In the genomic region with DNA sequence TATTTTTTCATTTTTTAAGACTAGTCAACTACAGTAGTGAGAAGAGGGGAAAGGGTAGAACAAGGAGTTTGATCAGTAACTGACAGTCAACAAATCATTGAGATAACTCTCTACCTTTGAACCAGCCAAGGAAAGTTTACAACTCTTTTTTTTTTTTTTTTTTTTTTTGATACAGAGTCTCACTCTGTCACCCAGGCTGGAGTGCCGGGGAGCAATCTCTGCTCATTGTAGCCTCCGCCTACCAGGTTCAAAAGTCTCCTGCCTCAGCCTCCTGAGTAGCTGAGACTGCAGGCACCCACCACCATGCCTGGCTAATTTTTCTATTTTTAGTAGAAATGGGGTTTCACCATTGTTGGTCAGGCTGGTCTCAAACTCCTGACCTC, we compare ENCODE assay signal across 24 cellular contexts. TPM values are rescaled to one million over a fixed set of nuclear protein-coding genes. Genes with fewer than 3 reads are reported as not detected.
DNase-seq lines count a peak whose midpoint lies in the region; ATAC-seq, FAIRE-seq and TF ChIP-seq lines count a peak whose summit lies in the region.
"Had no signal": no experiment of that assay in that cellular context is flagged by ENCODE, and none has a peak within 500 bp of the region (broad histone marks: within the 10 kb centered on the region; RNA-seq: fewer than 3 reads in every experiment).

No MANE protein-coding gene starts in this region.

- BruUV-seq in Panc1 (replicated peaks; lab: Mats Ljungman, UMichigan) (no TSS peak), HepG2 (replicated peaks; lab: Mats Ljungman, UMichigan) (no TSS peak)

- TF ChIP-seq POLR2A in HepG2 (IDR thresholded peaks at IDR 0.05; ENCODE audit: insufficient read depth in 1 of 2, low read depth in 2 of 2, low read length in 2 of 2): no peak
- TF ChIP-seq POLR2A in transverse colon (IDR thresholded peaks at IDR 0.05): no peak

- no peak overlapping the region for H2AFZ ChIP-seq in HepG2 (ENCODE audit: low read length)

- H3K4me3 ChIP-seq in Panc1 (ENCODE audit: low read depth in 2 of 2, low read length in 2 of 2): no peak overlapping the region
- no peak overlapping the region for H3K4me3 ChIP-seq in colonic mucosa
- H3K4me3 ChIP-seq in HepG2 (replicated peaks in 1 of 3; ENCODE audit: insufficient read depth in 1 of 3, low read depth in 2 of 3, low read length in 3 of 3): peak overlapping the region in 1 of 3 experiments; percentile 36; a peak in 1 of 6 replicates
- no peak overlapping the region for H3K4me3 ChIP-seq in transverse colon
- H3K4me3 ChIP-seq: BLaER1 treated with 17β-estradiol and CSF1 and Interleukin-3, amounts not matched to agents 10 nM and 100 nM; Peyer's patch; SJCRH30 had no signal

- peak overlapping the region; percentile 79 for H3K4me2 ChIP-seq in HepG2 (ENCODE audit: low read depth, low read length)

- no peaks in the 10 kb centered on the region for H3K36me3 ChIP-seq in Panc1 (ENCODE audit: control insufficient read depth, insufficient read depth, low read length)
- no peaks in the 10 kb centered on the region for H3K36me3 ChIP-seq in colonic mucosa
- H3K36me3 ChIP-seq in HepG2 (replicated peaks in 1 of 2; ENCODE audit: control insufficient read depth in 1 of 2, insufficient read depth in 2 of 2, low read length in 2 of 2): no peaks in the 10 kb centered on the region
- H3K36me3 ChIP-seq in transverse colon: no peaks in the 10 kb centered on the region
- H3K36me3 ChIP-seq: BLaER1 treated with 17β-estradiol and CSF1 and Interleukin-3, amounts not matched to agents 10 nM and 100 nM; Peyer's patch; SJCRH30 had no signal

- CTCF ChIA-PET in Panc1 (lab: Charles Lee) (no interaction called here), HepG2 (lab: Yijun Ruan, JAX; ENCODE audit: low intra/inter-chr PET ratio, low total read pairs) (no interaction called here)

- no peak for TF ChIP-seq CTCF in Panc1 (IDR thresholded peaks at IDR 0.05)
- no peak for TF ChIP-seq CTCF in colonic mucosa (IDR thresholded peaks at IDR 0.05)
- no peak for TF ChIP-seq CTCF in HepG2 (CRISPR knock-in tag; IDR thresholded peaks at IDR 0.05)
- TF ChIP-seq CTCF in transverse colon (IDR thresholded peaks at IDR 0.05): no peak

- TF ChIP-seq EP300 in HepG2 (IDR thresholded peaks at IDR 0.05; ENCODE audit: low read depth in 2 of 2, low read length in 2 of 2): peak in 1 of 2 experiments; percentile 73; a peak in 2 of 4 replicates
- TF ChIP-seq EP300 in HepG2 (CRISPR knock-in tag; IDR thresholded peaks at IDR 0.05; ENCODE audit: borderline replicate concordance): no peak
- TF ChIP-seq EP300 in transverse colon (IDR thresholded peaks at IDR 0.05; ENCODE audit: low read depth): no peak

- H3K9ac ChIP-seq in colonic mucosa (ENCODE audit: low read depth in 2 of 2, low read length in 2 of 2): peak overlapping the region in 1 of 2 donors; percentile 29
- H3K9ac ChIP-seq in HepG2 (ENCODE audit: insufficient read depth, low read depth, low read length): no peak overlapping the region
- H3K9ac ChIP-seq: BLaER1 treated with 17β-estradiol and CSF1 and Interleukin-3, amounts not matched to agents 10 nM and 100 nM had no signal

- in situ Hi-C loops in Panc1 (cut with HindIII; ENCODE audit: low pct_unique_long_range_greater_than_20kb, low sequenced_read_pairs): no loop called here
- in situ Hi-C loops in HepG2 (cut with HindIII; ENCODE audit: extremely low pct_ligation_motif_present, low pct_unique_long_range_greater_than_20kb): loop anchor here (10.0 kb wide), 1 partner anchor 75 kb away; no protein-coding TSS in a partner anchor
- in situ Hi-C loops in transverse colon (cut with MboI; ENCODE audit: low pct_ligation_motif_present in 1 of 4, low pct_unique_long_range_greater_than_20kb in 1 of 4, low sequenced_read_pairs in 3 of 4): loop anchor here in 2 of 4 donors (10.0 kb wide), 2 partner anchors 55 to 75 kb away; partner anchors contain the start of gene ERGIC1 (in 1 of the 2)

- H3K27ac ChIP-seq in Panc1 (ENCODE audit: low read length) (peak overlapping the region; percentile 96), colonic mucosa (peak overlapping the region; percentile 100), HepG2 (ENCODE audit: extremely low read length, insufficient read depth, low read length) (peak overlapping the region; percentile 88), transverse colon (peak overlapping the region; percentile 99 to 100 (median 100))
- H3K27ac ChIP-seq: SJCRH30 had no signal

- peaks cover 70% of the 10 kb centered on the region for H3K4me1 ChIP-seq in Panc1 (ENCODE audit: control insufficient read depth, insufficient read depth, low read length)
- peaks cover 19% of the 10 kb centered on the region for H3K4me1 ChIP-seq in colonic mucosa
- H3K4me1 ChIP-seq in HepG2 (ENCODE audit: insufficient read depth, low read length): peaks cover 85% of the 10 kb centered on the region
- peaks cover 17 to 75% (median 48%) of the 10 kb centered on the region in 4 donors for H3K4me1 ChIP-seq in transverse colon

- WGBS in HepG2 (ENCODE audit: low lambda C conversion rate): 5% methylated on average over 2 of the region's 2 CpGs
- WGBS in transverse colon (ENCODE audit: low coverage in 1 of 2), 2 donors: 62% methylated on average over 2 of the region's 2 CpGs; no CpG with 5 or more reads in 1 of the 2 donors

- FAIRE-seq in HepG2 (lab: Jason Lieb, UNC): no peak
- FAIRE-seq: GM12891, H1, HTR-8/SVneo had no signal

- H3K27me3 ChIP-seq in Panc1 (ENCODE audit: control insufficient read depth, insufficient read depth, low read length) (no peaks in the 10 kb centered on the region), colonic mucosa (no peaks in the 10 kb centered on the region), HepG2 (ENCODE audit: control insufficient read depth in 1 of 2, insufficient read depth in 2 of 2, low read length in 2 of 2) (no peaks in the 10 kb centered on the region), transverse colon (no peaks in the 10 kb centered on the region)
- H3K27me3 ChIP-seq: BLaER1 treated with 17β-estradiol and CSF1 and Interleukin-3, amounts not matched to agents 10 nM and 100 nM; Peyer's patch; SJCRH30 had no signal

- intact Hi-C loops in Panc1 (cut with micrococcal nuclease; ENCODE audit: unreplicated experiment): loop anchor here (5.0 to 10.0 kb wide), 2 partner anchors 77 to 125 kb away; no protein-coding TSS in a partner anchor
- intact Hi-C loops in colonic mucosa (cut with DNase I): no loop called here
- intact Hi-C loops in HepG2 (cut with micrococcal nuclease; ENCODE audit: unreplicated experiment): no loop called here
- intact Hi-C loops in transverse colon (cut with DNase I; ENCODE audit: low total_unique reads): loop anchor here (10.0 kb wide), 1 partner anchor 55 kb away; the partner anchor contains the start of gene ERGIC1

- H4K20me1 ChIP-seq in HepG2 (ENCODE audit: insufficient read depth, low read length): no peaks in the 10 kb centered on the region
- H4K20me1 ChIP-seq: BLaER1 treated with 17β-estradiol and CSF1 and Interleukin-3, amounts not matched to agents 10 nM and 100 nM had no signal

- DNase-seq in Panc1 (ENCODE audit: low read depth, low spot score) (no peak), colonic mucosa (peak; percentile 65), HepG2 (ENCODE audit: low spot score) (peak; percentile 66), transverse colon (peak; percentile 65), HT-29 (ENCODE audit: low spot score) (no peak)
- no peak for DNase-seq in activated T-cell treated with anti-CD3 and anti-CD28 coated beads, Interleukin-2, amount 50 U/mL, for 48 hours
- DNase-seq: ACHN; Calu3; CD8-positive, alpha-beta T cell; DMS153; MV-4-11; NCI-H1105 treated with DMSO at 0.1 percent for 48 hours; NCI-H2029 treated with DMSO at 0.1 percent for 48 hours; NCI-H226; NCI-H510A treated with DMSO at 0.1 percent for 48 hours; NCI-H774; SJCRH30 had no signal

- H3K9me3 ChIP-seq in Panc1 (ENCODE audit: control insufficient read depth, insufficient read depth, low read depth, low read length) (no peaks in the 10 kb centered on the region), colonic mucosa (no peaks in the 10 kb centered on the region), HepG2 (ENCODE audit: low read length) (no peaks in the 10 kb centered on the region), transverse colon (no peaks in the 10 kb centered on the region)
- H3K9me3 ChIP-seq: BLaER1 treated with 17β-estradiol and CSF1 and Interleukin-3, amounts not matched to agents 10 nM and 100 nM; Peyer's patch; SJCRH30 had no signal

- no peak for TF ChIP-seq RAD21 in HepG2 (CRISPR knock-in tag; IDR thresholded peaks at IDR 0.05)

- ATAC-seq in Panc1: no peak
- ATAC-seq in HepG2: peak; percentile 5; the same call in 1 of the 3 replicates
- no peak for ATAC-seq in GM21528 (IDR thresholded peaks at IDR 0.05; ENCODE audit: low FRiP score, unreplicated experiment)
- ATAC-seq: CD8-positive, alpha-beta T cell; HCT116 had no signal

- POLR2A ChIA-PET in Panc1 (lab: Charles Lee): interaction anchor here (0.6 to 0.7 kb wide), 2 partner anchors 9 to 66 kb away, joined by 7 read pairs; no protein-coding TSS in a partner anchor
- POLR2A ChIA-PET in HepG2 (lab: Yijun Ruan, JAX): interaction anchor here (0.7 to 17.1 kb wide), 7 partner anchors 10 to 80 kb away, joined by 3 to 425 read pairs (median 23); partner anchors contain the start of gene DUSP1

- no peaks in the 10 kb centered on the region for H3K79me2 ChIP-seq in HepG2 (ENCODE audit: insufficient read depth, low read length)

RNA-seq across cellular contexts. Expression of gene DUSP1, which starts 9.0 kb away (rescaled TPM):
- total RNA-seq in Panc1 (2021; ENCODE audit: unreplicated experiment) (79.9 TPM), colonic mucosa (100 to 1,000 TPM in 1 of 2 donors, 10 to 100 TPM in 1; 61.7 to 102 TPM), HepG2 (2016; rRNA removed; fragmentation: Illumina TruSeq; extraction: Trizol) (18.0 and 27.1 TPM in 2 replicates), transverse colon (100 to 1,000 TPM; 469 to 701 (median 567) TPM)
- polyA plus RNA-seq in Panc1 (2012; ENCODE audit: insufficient read length): 65.0 TPM
- total RNA-seq in HepG2 (2016; cell fraction: cytosol; rRNA removed; fragmentation: Illumina TruSeq; extraction: Trizol; ENCODE audit: low read depth): 7.1 and 7.8 TPM in 2 replicates
- total RNA-seq in HepG2 (2016; cell fraction: insoluble cytoplasmic fraction; rRNA removed; fragmentation: Illumina TruSeq; extraction: Trizol): 15.8 and 29.9 TPM in 2 replicates
- total RNA-seq in HepG2 (2016; cell fraction: membrane; rRNA removed; fragmentation: Illumina TruSeq; extraction: Trizol): 14.2 and 16.6 TPM in 2 replicates
- 53.7 and 56.5 TPM in 2 replicates for total RNA-seq in HepG2 (2016; cell fraction: nucleus; rRNA removed; fragmentation: Illumina TruSeq; extraction: Trizol)
- 55.5 and 79.2 TPM in 2 replicates for polyA plus RNA-seq in HepG2 (2011; rRNA removed)
- polyA plus RNA-seq in HepG2 (2011; cell fraction: cytosol; rRNA removed): 59.1 and 69.7 TPM in 2 replicates
- polyA plus RNA-seq in HepG2 (2011; cell fraction: nucleus; rRNA removed): 85.1 and 113 TPM in 2 replicates
- polyA plus RNA-seq in HepG2 (2012): 48.1 and 56.6 TPM in 2 replicates
- 4.7 and 6.0 TPM in 2 replicates for polyA plus RNA-seq in HepG2 (2016; cell fraction: cytosol; fragmentation: Illumina TruSeq; extraction: Trizol; ENCODE audit: low read depth)
- polyA plus RNA-seq in HepG2 (2016; cell fraction: insoluble cytoplasmic fraction; fragmentation: Illumina TruSeq; extraction: Trizol; ENCODE audit: low read depth): 17.2 and 23.0 TPM in 2 replicates
- polyA plus RNA-seq in HepG2 (2016; cell fraction: membrane; fragmentation: Illumina TruSeq; extraction: Trizol; ENCODE audit: low read depth): 9.3 and 9.4 TPM in 2 replicates
- 63.2 and 85.8 TPM in 2 replicates for polyA plus RNA-seq in HepG2 (2016; cell fraction: nucleus; fragmentation: Illumina TruSeq; extraction: Trizol; ENCODE audit: insufficient read depth, low read depth)
- polyA minus RNA-seq in HepG2 (2011; rRNA and poly(A)+ RNA removed; ENCODE audit: low replicate concordance): 142 and 198 TPM in 2 replicates
- 72.5 and 80.5 TPM in 2 replicates for polyA minus RNA-seq in HepG2 (2011; cell fraction: cytosol; rRNA and poly(A)+ RNA removed)
- polyA minus RNA-seq in HepG2 (2011; cell fraction: nucleus; rRNA and poly(A)+ RNA removed): 95.3 and 131 TPM in 2 replicates
- 275 and 286 TPM in 2 replicates for total RNA-seq in HT-29 (2014; rRNA removed; shearing (Covaris generic))

RNA-seq across cellular contexts. Expression of gene ERGIC1, which starts 54.1 kb away (rescaled TPM):
- total RNA-seq in Panc1 (2021; ENCODE audit: unreplicated experiment): 206 TPM
- polyA plus RNA-seq in Panc1 (2012; ENCODE audit: insufficient read length): 419 TPM
- 100 to 1,000 TPM; 173 to 191 TPM for total RNA-seq in colonic mucosa
- total RNA-seq in HepG2 (2016; rRNA removed; fragmentation: Illumina TruSeq; extraction: Trizol): 56.6 and 78.5 TPM in 2 replicates
- 56.7 and 59.9 TPM in 2 replicates for total RNA-seq in HepG2 (2016; cell fraction: cytosol; rRNA removed; fragmentation: Illumina TruSeq; extraction: Trizol; ENCODE audit: low read depth)
- 51.2 and 75.8 TPM in 2 replicates for total RNA-seq in HepG2 (2016; cell fraction: insoluble cytoplasmic fraction; rRNA removed; fragmentation: Illumina TruSeq; extraction: Trizol)
- total RNA-seq in HepG2 (2016; cell fraction: membrane; rRNA removed; fragmentation: Illumina TruSeq; extraction: Trizol): 144 and 156 TPM in 2 replicates
- 57.0 and 67.0 TPM in 2 replicates for total RNA-seq in HepG2 (2016; cell fraction: nucleus; rRNA removed; fragmentation: Illumina TruSeq; extraction: Trizol)
- polyA plus RNA-seq in HepG2 (2011; rRNA removed): 184 and 205 TPM in 2 replicates
- polyA plus RNA-seq in HepG2 (2011; cell fraction: cytosol; rRNA removed): 216 and 224 TPM in 2 replicates
- polyA plus RNA-seq in HepG2 (2011; cell fraction: nucleus; rRNA removed): 121 and 137 TPM in 2 replicates
- 145 and 175 TPM in 2 replicates for polyA plus RNA-seq in HepG2 (2012)
- 87.6 and 105 TPM in 2 replicates for polyA plus RNA-seq in HepG2 (2016; cell fraction: cytosol; fragmentation: Illumina TruSeq; extraction: Trizol; ENCODE audit: low read depth)
- polyA plus RNA-seq in HepG2 (2016; cell fraction: insoluble cytoplasmic fraction; fragmentation: Illumina TruSeq; extraction: Trizol; ENCODE audit: low read depth): 71.8 and 81.7 TPM in 2 replicates
- polyA plus RNA-seq in HepG2 (2016; cell fraction: membrane; fragmentation: Illumina TruSeq; extraction: Trizol; ENCODE audit: low read depth): 183 and 185 TPM in 2 replicates
- 94.6 and 95.4 TPM in 2 replicates for polyA plus RNA-seq in HepG2 (2016; cell fraction: nucleus; fragmentation: Illumina TruSeq; extraction: Trizol; ENCODE audit: insufficient read depth, low read depth)
- polyA minus RNA-seq in HepG2 (2011; rRNA and poly(A)+ RNA removed; ENCODE audit: low replicate concordance): 179 and 302 TPM in 2 replicates
- 60.3 and 74.0 TPM in 2 replicates for polyA minus RNA-seq in HepG2 (2011; cell fraction: cytosol; rRNA and poly(A)+ RNA removed)
- polyA minus RNA-seq in HepG2 (2011; cell fraction: nucleus; rRNA and poly(A)+ RNA removed): 85.1 and 89.6 TPM in 2 replicates
- total RNA-seq in transverse colon: 100 to 1,000 TPM; 125 to 252 (median 184) TPM
- 132 and 159 TPM in 2 replicates for total RNA-seq in HT-29 (2014; rRNA removed; shearing (Covaris generic))

Comparison
In these comparisons a context has a peak if more than half of its experiments do, and no peak if none do; other contexts are left out.
1. DNase-seq: peak in colonic mucosa (single experiment), HepG2 (single experiment) and transverse colon (single experiment); none in Panc1 (single experiment), activated T-cell treated with anti-CD3 and anti-CD28 coated beads, Interleukin-2, amount 50 U/mL, for 48 hours (0 of 2) and HT-29 (single experiment).
2. intact Hi-C loops: an anchor here in Panc1 (5.0 to 10.0 kb wide) and transverse colon (10.0 kb wide); none called in colonic mucosa and HepG2.
3. Peak in every context shown above with its lines, with median percentiles within 50 percentile points of each other: H3K27ac ChIP-seq.